Comparison of ENCODE assay signal across 7 cellular contexts in the genomic region with DNA sequence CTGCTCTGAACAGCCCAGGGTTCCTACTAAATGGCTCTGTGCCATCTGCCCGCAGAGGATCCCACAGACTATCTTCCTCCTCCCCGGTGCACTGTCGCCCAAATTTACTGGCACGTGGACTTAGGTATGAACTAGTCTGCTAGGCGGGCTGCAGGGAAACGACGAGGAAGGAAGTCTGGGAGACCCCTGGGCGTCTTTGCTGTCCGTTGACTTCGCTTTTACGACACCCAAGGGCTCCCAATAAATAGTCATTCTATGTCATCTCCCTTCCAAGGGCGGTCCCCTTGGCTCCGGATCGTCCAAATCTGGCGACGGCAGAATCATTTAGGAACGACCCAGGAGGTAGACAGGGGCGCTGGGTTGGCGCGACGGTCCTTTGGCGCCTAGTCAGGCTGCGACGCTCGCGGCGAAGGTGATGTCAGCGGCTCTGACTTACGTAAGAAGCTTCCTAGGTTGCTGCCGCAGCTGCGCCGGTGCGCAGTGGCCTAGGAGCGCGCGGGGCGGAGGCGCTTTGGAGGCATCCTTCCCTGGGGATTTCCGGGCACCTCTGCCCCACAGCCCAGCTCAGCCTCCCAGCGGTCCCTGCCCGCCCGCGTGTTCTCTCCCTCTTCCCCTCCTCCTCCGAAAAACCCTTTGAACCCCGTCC.
DNase-seq lines count a peak whose midpoint lies in the region; ATAC-seq and TF ChIP-seq lines count a peak whose summit lies in the region.

No MANE protein-coding gene starts in this region.

- H3K4me3 Mint-ChIP-seq in nephron progenitor cell = peak overlapping the region; percentile 87

- peaks cover 36% of the 10 kb centered on the region for H3K9me3 Mint-ChIP-seq in nephron progenitor cell

- no peak for TF ChIP-seq CTCF in nephron progenitor cell (IDR thresholded peaks at IDR 0.05)

- no peak overlapping the region for H3K27ac Mint-ChIP-seq in nephron progenitor cell

- H3K4me3 ChIP-seq in endocrine pancreas (ENCODE audit: control insufficient read depth, insufficient read depth, low read length) = peak overlapping the region; percentile 45

- peaks cover 40% of the 10 kb centered on the region for H3K36me3 Mint-ChIP-seq in nephron progenitor cell (ENCODE audit: low read depth)

- no peaks in the 10 kb centered on the region for H3K27me3 ChIP-seq in endocrine pancreas (ENCODE audit: control insufficient read depth, insufficient read depth, low read length)

- peaks cover 6% of the 10 kb centered on the region for H3K27me3 Mint-ChIP-seq in nephron progenitor cell (ENCODE audit: low read depth, poor library complexity)

- H3K4me1 Mint-ChIP-seq in nephron progenitor cell = peaks cover 50% of the 10 kb centered on the region

- H3K36me3 ChIP-seq in endocrine pancreas (ENCODE audit: control insufficient read depth, insufficient read depth, low read length) = no peaks in the 10 kb centered on the region

- H3K9ac ChIP-seq in endocrine pancreas (ENCODE audit: control insufficient read depth, insufficient read depth, low read length) = peak overlapping the region; percentile 19

- no peaks in the 10 kb centered on the region for H3K4me1 ChIP-seq in endocrine pancreas (ENCODE audit: control insufficient read depth, insufficient read depth, low read length)

- H3K9me3 ChIP-seq in endocrine pancreas (ENCODE audit: control insufficient read depth, low read length) = no peaks in the 10 kb centered on the region

- no peak for ATAC-seq in GM19023 (IDR thresholded peaks at IDR 0.05; ENCODE audit: unreplicated experiment)

- DNase-seq in HCEC 1CT (peak; percentile 36), NCI-H526 (lab: John Stamatoyannopoulos, UW) (peak; percentile 45 to 87), nephron progenitor cell (peak; percentile 67), RPMI8226 (no peak)
- DNase-seq in effector CD4-positive, alpha-beta T cell = no peak

Comparison
In these comparisons a context has a peak if more than half of its experiments do, and no peak if none do; other contexts are left out.
1. DNase-seq: peak in HCEC 1CT (single experiment), NCI-H526 (2 of 2) and nephron progenitor cell (single experiment); none in RPMI8226 (single experiment) and effector CD4-positive, alpha-beta T cell (single experiment).